Comparison of ENCODE assay signal across 8 cellular contexts in genomic region chr6:158706369-158706982, GRCh38. TPM values are rescaled to one million over a fixed set of nuclear protein-coding genes. Genes with fewer than 3 reads are reported as not detected.
DNase-seq lines count a peak whose midpoint lies in the region; ATAC-seq and TF ChIP-seq lines count a peak whose summit lies in the region.

No MANE protein-coding gene starts in this region.

- H3K27ac Mint-ChIP-seq in WTC11, result no peak overlapping the region

- H3K27me3 Mint-ChIP-seq in WTC11 (ENCODE audit: low read depth), result peaks cover 2% of the 10 kb centered on the region; the same call in 1 of the 2 replicates

- H3K4me1 ChIP-seq in thyroid gland, result peaks cover 68 to 70% of the 10 kb centered on the region in 2 donors

- TF ChIP-seq CTCF in WTC11 (IDR thresholded peaks at IDR 0.05) (no peak), thyroid gland (IDR thresholded peaks at IDR 0.05) (peak; percentile 13 to 63 (median 45))

- no peaks in the 10 kb centered on the region for H3K36me3 Mint-ChIP-seq in WTC11

- POLR2A ChIA-PET in WTC11 (lab: Charles Lee), result no interaction called here

- H3K36me3 ChIP-seq in thyroid gland, result no peaks in the 10 kb centered on the region

- no peaks in the 10 kb centered on the region for H3K9me3 ChIP-seq in thyroid gland

- H3K4me3 Mint-ChIP-seq in WTC11, result no peak overlapping the region

- CTCF ChIA-PET in WTC11 (lab: Charles Lee), result interaction anchor here (0.6 to 3.1 kb wide), 16 partner anchors 9 to 492 kb away, joined by 3 to 22 read pairs (median 4); partner anchors contain the start of gene RSPH3

- peak; percentile 66 for ATAC-seq in WTC11

- 41 to 49% methylated on average over 6 of the region's 6 CpGs for WGBS in thyroid gland, 2 donors

- peak in 1 of 2 donors; percentile 43 for TF ChIP-seq POLR2A in thyroid gland (IDR thresholded peaks at IDR 0.05)

- H3K4me3 ChIP-seq in thyroid gland (replicated peaks in 1 of 3), result no peak overlapping the region

- peak overlapping the region; percentile 91 to 94 (median 92) for H3K27ac ChIP-seq in thyroid gland

- peak; percentile 56 for DNase-seq in AG20443 (ENCODE audit: low spot score)
- DNase-seq in HS-27A (ENCODE audit: low read depth), result peak; percentile 29
- peak; percentile 54 for DNase-seq in WTC11 (ENCODE audit: low spot score)
- DNase-seq in inferior parietal cortex (ENCODE audit: extremely low spot score), result peak; percentile 73
- DNase-seq in thyroid gland, result peak; percentile 74 to 77
- DNase-seq in activated CD8-positive, alpha-beta memory T cell treated with anti-CD3 and anti-CD28 coated beads, Interleukin-2, amount 50 U/mL, for 48 hours, result no peak
- DNase-seq in stimulated activated CD4-positive, alpha-beta T cell treated with anti-CD3 and anti-CD28 coated beads, Interleukin-4, amount 100 ng/mL, for 24 hours, result no peak
- no peak for DNase-seq in medulla oblongata (ENCODE audit: extremely low spot score)

- peaks cover 14% of the 10 kb centered on the region for H3K4me1 Mint-ChIP-seq in WTC11

- H3K9me3 Mint-ChIP-seq in WTC11, result no peaks in the 10 kb centered on the region

- intact Hi-C loops in thyroid gland (cut with DNase I), result loop anchor here (10.0 kb wide), 1 partner anchor 158 kb away; no protein-coding TSS in a partner anchor

- H3K27me3 ChIP-seq in thyroid gland, result no peaks in the 10 kb centered on the region

TF ChIP-seq in WTC11, 78 proteins besides CTCF, POLR2A, EP300 and RAD21:
- TF ChIP-seq CREM (CRISPR knock-in tag; IDR thresholded peaks at IDR 0.05) (no peak), PRRX2 (CRISPR knock-in tag; IDR thresholded peaks at IDR 0.05) (no peak), ZNF671 (CRISPR knock-in tag; IDR thresholded peaks at IDR 0.05) (no peak), MAX (CRISPR knock-in tag; IDR thresholded peaks at IDR 0.05) (no peak), NFATC4 (CRISPR knock-in tag; IDR thresholded peaks at IDR 0.05) (no peak), IRF2 (CRISPR knock-in tag; IDR thresholded peaks at IDR 0.05; ENCODE audit: borderline replicate concordance, low read depth) (no peak)

RNA-seq across cellular contexts. Expression of gene SYTL3, which starts 56.6 kb away (rescaled TPM):
- total RNA-seq in WTC11 (2021) (0.27 to 0.39 TPM (median 0.28 TPM) in 3 replicates), thyroid gland (10 to 100 TPM; 16.9 to 33.0 (median 24.4) TPM)

Comparison
In these comparisons a context has a peak if more than half of its experiments do, and no peak if none do; other contexts are left out.
1. DNase-seq: peak in AG20443 (single experiment), HS-27A (single experiment), WTC11 (single experiment), inferior parietal cortex (single experiment) and thyroid gland (2 of 2); none in activated CD8-positive, alpha-beta memory T cell treated with anti-CD3 and anti-CD28 coated beads, Interleukin-2, amount 50 U/mL, for 48 hours (single experiment), stimulated activated CD4-positive, alpha-beta T cell treated with anti-CD3 and anti-CD28 coated beads, Interleukin-4, amount 100 ng/mL, for 24 hours (single experiment) and medulla oblongata (single experiment).
2. RNA of gene SYTL3, which starts 56.6 kb away (total RNA-seq): 16.9 to 33.0 TPM in thyroid gland; 0.27 to 0.39 TPM in WTC11; every median in the first group is over 10 times any median in the second.